In genomic region chr4:8592366-8593267, GRCh38 we compare ENCODE assay signal across 10 cellular contexts. TPM values are rescaled to one million over a fixed set of nuclear protein-coding genes. Genes with fewer than 3 reads are reported as not detected.
DNase-seq lines count a peak whose midpoint lies in the region; ATAC-seq and TF ChIP-seq lines count a peak whose summit lies in the region.
"Had no signal": no experiment of that assay in that cellular context is flagged by ENCODE, and none has a peak within 500 bp of the region (broad histone marks: within the 10 kb centered on the region; RNA-seq: fewer than 3 reads in every experiment).

Gene CPZ (plus strand): TSS chr4:8592765. CDS start chr4:8592834, 69 bp downstream.

- H3K4me3 ChIP-seq in MG63 (no peak within 1 kb of the TSS), fibroblast of mammary gland (ENCODE audit: control insufficient read depth, low read depth, low read length) (no peak within 1 kb of the TSS)
- H3K4me3 ChIP-seq: psoas muscle had no signal

- DNase-seq in AG08396 (ENCODE audit: low spot score) (peak; percentile 68), MG63 (peak; percentile 26), fibroblast of mammary gland (ENCODE audit: low read depth) (peak; percentile 20)
- no peak for DNase-seq in stimulated activated naive CD4-positive, alpha-beta T cell treated with Interleukin-2 at 50 U/mL for 16 hours (lab: John Stamatoyannopoulos, UW)
- DNase-seq in activated CD8-positive, alpha-beta memory T cell treated with anti-CD3 and anti-CD28 coated beads for 24 hours = no peak

- H3K27me3 Mint-ChIP-seq in nephron (ENCODE audit: low read depth) = peaks cover 48% of the 10 kb centered on the region

- H3K36me3 Mint-ChIP-seq in nephron (ENCODE audit: low read depth) = no peaks in the 10 kb centered on the region

- H3K4me3 Mint-ChIP-seq in nephron = peak within 1 kb of the TSS; percentile 70 to 91 (median 78)

- H3K9me3 Mint-ChIP-seq in nephron = no peaks in the 10 kb centered on the region

- H3K27ac Mint-ChIP-seq in nephron = no peak within 1 kb of the TSS

- peaks cover 28% of the 10 kb centered on the region for H3K4me1 Mint-ChIP-seq in nephron

- H3K9me3 ChIP-seq in MG63 = no peaks in the 10 kb centered on the region
- H3K9me3 ChIP-seq: psoas muscle had no signal

- no peak for ATAC-seq in GM18867 (IDR thresholded peaks at IDR 0.05; ENCODE audit: unreplicated experiment)
- no peak for ATAC-seq in GM21447 (IDR thresholded peaks at IDR 0.05; ENCODE audit: unreplicated experiment)
- ATAC-seq: activated CD4-positive, CD25-positive, alpha-beta regulatory T cell treated with anti-CD3 and anti-CD28 coated beads, Interleukin-2, amount 50 U/mL, for 24 hours; psoas muscle had no signal

- TF ChIP-seq CTCF in fibroblast of mammary gland (conservative IDR thresholded peaks at IDR 0.05; ENCODE audit: control insufficient read depth, insufficient read depth, low read depth, low read length) (no peak), nephron (IDR thresholded peaks at IDR 0.05; ENCODE audit: unreplicated experiment in 3 of 3) (no peak)

- H3K36me3 ChIP-seq in MG63 = no peaks in the 10 kb centered on the region

- no peaks in the 10 kb centered on the region for H3K27me3 ChIP-seq in MG63

RNA-seq across cellular contexts. Expression of gene CPZ, which starts in this region (rescaled TPM):
- 1.1 TPM in 1 of 2 replicates, not detected in the other for total RNA-seq in MG63 (2014; rRNA removed; shearing (Covaris generic); ENCODE audit: low replicate concordance)
- total RNA-seq: psoas muscle had no signal

Comparison
In these comparisons a context has a peak if more than half of its experiments do, and no peak if none do; other contexts are left out.
1. DNase-seq: peak in AG08396 (single experiment), MG63 (single experiment) and fibroblast of mammary gland (single experiment); none in stimulated activated naive CD4-positive, alpha-beta T cell treated with Interleukin-2 at 50 U/mL for 16 hours (single experiment) and activated CD8-positive, alpha-beta memory T cell treated with anti-CD3 and anti-CD28 coated beads for 24 hours (single experiment).